10 cellular contexts compared by ENCODE assay signal in genomic region chr1:154941332-154941995, GRCh38. TPM values are rescaled to one million over a fixed set of nuclear protein-coding genes. Genes with fewer than 3 reads are reported as not detected.
DNase-seq lines count a peak whose midpoint lies in the region; ATAC-seq, FAIRE-seq and TF ChIP-seq lines count a peak whose summit lies in the region.
"Had no signal": no experiment of that assay in that cellular context is flagged by ENCODE, and none has a peak within 500 bp of the region (broad histone marks: within the 10 kb centered on the region; RNA-seq: fewer than 3 reads in every experiment).

No MANE protein-coding gene starts in this region.

- H3K27me3 Mint-ChIP-seq in activated CD8-positive, alpha-beta T cell treated with anti-CD3 and anti-CD28 coated beads for 36 hours = no peaks in the 10 kb centered on the region
- H3K27me3 Mint-ChIP-seq in type B pancreatic cell = no peaks in the 10 kb centered on the region

- WGBS in right cardiac atrium = 63% methylated on average over 5 of the region's 5 CpGs
- 60 to 70% methylated on average over 5 of the region's 5 CpGs for WGBS in lower leg skin, 2 donors

- no peak for FAIRE-seq in urothelium cell line (lab: Jason Lieb, UNC)

- ATAC-seq in left ventricle myocardium superior (no peak), right cardiac atrium (no peak)
- ATAC-seq in activated CD8-positive, alpha-beta T cell treated with anti-CD3 and anti-CD28 coated beads for 36 hours = no peak

- TF ChIP-seq CTCF in activated CD8-positive, alpha-beta T cell treated with anti-CD3 and anti-CD28 coated beads for 36 hours (IDR thresholded peaks at IDR 0.05) = no peak
- no peak for TF ChIP-seq CTCF in type B pancreatic cell (conservative IDR thresholded peaks at IDR 0.05)
- no peak for TF ChIP-seq CTCF in lower leg skin (IDR thresholded peaks at IDR 0.05)

- H3K9me3 Mint-ChIP-seq in activated CD8-positive, alpha-beta T cell treated with anti-CD3 and anti-CD28 coated beads for 36 hours = no peaks in the 10 kb centered on the region
- H3K9me3 Mint-ChIP-seq in type B pancreatic cell = no peaks in the 10 kb centered on the region

- peak overlapping the region; percentile 92 for H3K27ac Mint-ChIP-seq in activated CD8-positive, alpha-beta T cell treated with anti-CD3 and anti-CD28 coated beads for 36 hours
- H3K27ac Mint-ChIP-seq in type B pancreatic cell = peak overlapping the region; percentile 100

- peaks cover 9% of the 10 kb centered on the region for H3K4me1 ChIP-seq in right cardiac atrium (ENCODE audit: control insufficient read depth, insufficient read depth, low read length)

- no peaks in the 10 kb centered on the region for H3K9me3 ChIP-seq in right cardiac atrium (ENCODE audit: control insufficient read depth, low read length)

- H3K4me3 Mint-ChIP-seq in activated CD8-positive, alpha-beta T cell treated with anti-CD3 and anti-CD28 coated beads for 36 hours = no peak overlapping the region
- H3K4me3 Mint-ChIP-seq in type B pancreatic cell = no peak overlapping the region

- no peaks in the 10 kb centered on the region for H3K27me3 ChIP-seq in right cardiac atrium (ENCODE audit: control insufficient read depth, insufficient read depth)

- H3K36me3 Mint-ChIP-seq in activated CD8-positive, alpha-beta T cell treated with anti-CD3 and anti-CD28 coated beads for 36 hours (ENCODE audit: low read depth) = peaks cover under 1% of the 10 kb centered on the region
- peaks cover 4% of the 10 kb centered on the region for H3K36me3 Mint-ChIP-seq in type B pancreatic cell

- DNase-seq in left ventricle myocardium superior (peak; percentile 43), right cardiac atrium (no peak), iris pigment epithelial cell (ENCODE audit: low read depth) (peak; percentile 22), type B pancreatic cell (ENCODE audit: extremely low spot score, unreplicated experiment) (no peak), urothelium cell line (ENCODE audit: low spot score) (no peak), NCI-H1930 (lab: John Stamatoyannopoulos, UW) (no peak), lower leg skin (ENCODE audit: low spot score in 2 of 2) (no peak)
- peak; percentile 45 for DNase-seq in activated CD8-positive, alpha-beta T cell treated with anti-CD3 and anti-CD28 coated beads for 36 hours

- no peak overlapping the region for H3K4me3 ChIP-seq in right cardiac atrium (ENCODE audit: low read length)
- no peak overlapping the region for H3K4me3 ChIP-seq in lower leg skin (ENCODE audit: low read depth, poor library complexity, severe bottlenecking)
- H3K4me3 ChIP-seq: coronary artery, lung had no signal

- POLR2A ChIA-PET in activated CD8-positive, alpha-beta T cell treated with anti-CD3 and anti-CD28 coated beads for 36 hours (lab: Charles Lee) = interaction anchor here (0.7 to 1.0 kb wide), 2 partner anchors 9 to 43 kb away, joined by 3 read pairs; no protein-coding TSS in a partner anchor

- TF ChIP-seq POLR2A in lower leg skin (IDR thresholded peaks at IDR 0.05) = no peak

- CTCF ChIA-PET in activated CD8-positive, alpha-beta T cell treated with anti-CD3 and anti-CD28 coated beads for 36 hours (lab: Charles Lee) = interaction anchor here (1.1 to 5.8 kb wide), 7 partner anchors 9 to 181 kb away, joined by 3 to 49 read pairs (median 5); partner anchors contain the start of genes PBXIP1 and PYGO2

- H3K4me1 Mint-ChIP-seq in activated CD8-positive, alpha-beta T cell treated with anti-CD3 and anti-CD28 coated beads for 36 hours (ENCODE audit: low read depth) = peaks cover 61% of the 10 kb centered on the region
- peaks cover 44% of the 10 kb centered on the region for H3K4me1 Mint-ChIP-seq in type B pancreatic cell (ENCODE audit: unreplicated experiment)

- intact Hi-C loops in left ventricle myocardium superior (cut with micrococcal nuclease) (no loop called here), right cardiac atrium (cut with DNase I) (no loop called here), lower leg skin (cut with DNase I; ENCODE audit: low total_unique reads) (no loop called here)
- intact Hi-C loops in activated CD8-positive, alpha-beta T cell treated with anti-CD3 and anti-CD28 coated beads for 36 hours (cut with micrococcal nuclease) = no loop called here

- no peak overlapping the region for H3K27ac ChIP-seq in right cardiac atrium (ENCODE audit: low read length)

RNA-seq across cellular contexts. Expression of gene PMVK, which starts 4.9 kb away (rescaled TPM):
- 66.6 TPM for total RNA-seq in left ventricle myocardium superior
- 10 to 100 TPM; 51.5 to 74.3 (median 61.8) TPM for total RNA-seq in right cardiac atrium
- 74.0 TPM for polyA plus RNA-seq in right cardiac atrium
- total RNA-seq in activated CD8-positive, alpha-beta T cell treated with anti-CD3 and anti-CD28 coated beads for 36 hours = 10 to 100 TPM; 32.3 to 33.2 TPM
- 30.3 and 46.2 TPM in 2 replicates for total RNA-seq in type B pancreatic cell (ENCODE audit: low replicate concordance)
- total RNA-seq in lower leg skin = 10 to 100 TPM; 20.6 to 37.0 (median 33.3) TPM

RNA-seq across cellular contexts. Expression of gene PBXIP1, which starts 14.4 kb away (rescaled TPM):
- total RNA-seq in left ventricle myocardium superior (60.4 TPM), right cardiac atrium (100 to 1,000 TPM in 1 of 4 donors, 10 to 100 TPM in 3; 84.8 to 104 (median 90.1) TPM), type B pancreatic cell (ENCODE audit: low replicate concordance) (57.3 and 65.8 TPM in 2 replicates), lower leg skin (10 to 100 TPM; 52.1 to 84.1 (median 63.7) TPM)
- polyA plus RNA-seq in right cardiac atrium = 82.9 TPM
- 10 to 100 TPM; 17.7 to 19.4 TPM for total RNA-seq in activated CD8-positive, alpha-beta T cell treated with anti-CD3 and anti-CD28 coated beads for 36 hours

RNA-seq across cellular contexts. Expression of gene PYGO2, which starts 20.1 kb away (rescaled TPM):
- total RNA-seq in left ventricle myocardium superior (14.7 TPM), right cardiac atrium (10 to 100 TPM; 14.6 to 22.0 (median 18.6) TPM), type B pancreatic cell (ENCODE audit: low replicate concordance) (48.1 and 49.0 TPM in 2 replicates), lower leg skin (10 to 100 TPM; 31.9 to 38.0 (median 36.3) TPM)
- polyA plus RNA-seq in right cardiac atrium = 14.3 TPM
- total RNA-seq in activated CD8-positive, alpha-beta T cell treated with anti-CD3 and anti-CD28 coated beads for 36 hours = 10 to 100 TPM; 21.2 to 21.8 TPM

RNA-seq across cellular contexts. Expression of gene SHC1, which starts 29.1 kb away (rescaled TPM):
- 62.1 TPM for total RNA-seq in left ventricle myocardium superior
- 10 to 100 TPM; 63.2 to 81.7 (median 71.4) TPM for total RNA-seq in right cardiac atrium
- polyA plus RNA-seq in right cardiac atrium = 37.9 TPM
- total RNA-seq in activated CD8-positive, alpha-beta T cell treated with anti-CD3 and anti-CD28 coated beads for 36 hours = 10 to 100 TPM; 32.3 to 34.2 TPM
- 65.3 and 87.8 TPM in 2 replicates for total RNA-seq in type B pancreatic cell (ENCODE audit: low replicate concordance)
- 10 to 100 TPM; 45.4 to 68.9 (median 66.4) TPM for total RNA-seq in lower leg skin

RNA-seq across cellular contexts. Expression of gene CKS1B, which starts 33.0 kb away (rescaled TPM):
- 16.7 TPM for total RNA-seq in left ventricle myocardium superior
- 10 to 100 TPM; 19.9 to 28.1 (median 23.4) TPM for total RNA-seq in right cardiac atrium
- polyA plus RNA-seq in right cardiac atrium = 28.9 TPM
- total RNA-seq in activated CD8-positive, alpha-beta T cell treated with anti-CD3 and anti-CD28 coated beads for 36 hours = 100 to 1,000 TPM; 172 to 173 TPM
- 58.8 and 119 TPM in 2 replicates for total RNA-seq in type B pancreatic cell (ENCODE audit: low replicate concordance)
- total RNA-seq in lower leg skin = 10 to 100 TPM; 40.0 to 58.7 (median 45.3) TPM

Comparison
In these comparisons a context has a peak if more than half of its experiments do, and no peak if none do; other contexts are left out.
1. DNase-seq: peak in left ventricle myocardium superior (single experiment), activated CD8-positive, alpha-beta T cell treated with anti-CD3 and anti-CD28 coated beads for 36 hours (single experiment) and iris pigment epithelial cell (single experiment); none in right cardiac atrium (0 of 3), type B pancreatic cell (single experiment), urothelium cell line (single experiment), NCI-H1930 (0 of 2) and lower leg skin (0 of 2).